In genomic region chr7:99326408-99326782, GRCh38 we compare ENCODE assay signal across 1 cellular context.
TF ChIP-seq lines count a peak whose summit lies in the region.

No MANE protein-coding gene starts in this region.

TF ChIP-seq in K562, 482 proteins besides CTCF, POLR2A, EP300 and RAD21:
- no peak for TF ChIP-seq SIX5 (IDR thresholded peaks at IDR 0.05; ENCODE audit: borderline replicate concordance in 1 of 2, insufficient read depth in 1 of 2, low read depth in 1 of 2, low read length in 2 of 2)
- peak; percentile 1 for TF ChIP-seq PRPF4 (IDR thresholded peaks at IDR 0.05; ENCODE audit: insufficient read depth, low read depth, low read length, poor library complexity, severe bottlenecking)
- no peak for TF ChIP-seq ZNF695 (CRISPR knock-in tag; IDR thresholded peaks at IDR 0.05)
- TF ChIP-seq PHTF2 (CRISPR knock-in tag; IDR thresholded peaks at IDR 0.05), result no peak
- peak in 1 of 2 experiments; percentile 7 for TF ChIP-seq AFF1 (IDR thresholded peaks at IDR 0.05; ENCODE audit: low read depth in 1 of 2, partially characterized antibody in 2 of 2)
- no peak for TF ChIP-seq E2F5 (CRISPR knock-in tag; IDR thresholded peaks at IDR 0.05)
- no peak for TF ChIP-seq RFX1 (IDR thresholded peaks at IDR 0.05)
- TF ChIP-seq KDM4B (IDR thresholded peaks at IDR 0.05; ENCODE audit: borderline replicate concordance in 2 of 2, low read depth in 1 of 2), result no peak
- TF ChIP-seq LEF1 (IDR thresholded peaks at IDR 0.05), result no peak
- 0 out of 2 replicates have a peak, but pooled peaks have one; percentile 3 for TF ChIP-seq CEBPG (CRISPR knock-in tag; IDR thresholded peaks at IDR 0.05)
- TF ChIP-seq CEBPG (tag; conservative IDR thresholded peaks at IDR 0.05 in 1 of 2, IDR thresholded peaks at IDR 0.05 in 1 of 2), result no peak
- TF ChIP-seq JUN (IDR thresholded peaks at IDR 0.05; ENCODE audit: borderline replicate concordance, low read depth, low read length), result no peak
- TF ChIP-seq JUN (CRISPR knock-in tag; IDR thresholded peaks at IDR 0.05; ENCODE audit: borderline replicate concordance), result 0 out of 2 replicates have a peak, but pooled peaks have one; percentile 3
- TF ChIP-seq POLR2AphosphoS5 (IDR thresholded peaks at IDR 0.05; ENCODE audit: control insufficient read depth, insufficient read depth, low read depth, low read length), result no peak
- TF ChIP-seq SAFB2 (IDR thresholded peaks at IDR 0.05; ENCODE audit: borderline replicate concordance, low read depth, low read length, severe bottlenecking), result no peak
- no peak for TF ChIP-seq SREBF1 (IDR thresholded peaks at IDR 0.05; ENCODE audit: borderline replicate concordance, low read depth, low read length)
- no peak for TF ChIP-seq ZNF717 (CRISPR knock-in tag; IDR thresholded peaks at IDR 0.05)
- TF ChIP-seq PPARD (CRISPR knock-in tag; IDR thresholded peaks at IDR 0.05), result no peak
- TF ChIP-seq NR1H2 (CRISPR knock-in tag; IDR thresholded peaks at IDR 0.05), result 0 out of 2 replicates have a peak, but pooled peaks have one; percentile 11
- TF ChIP-seq BCOR (IDR thresholded peaks at IDR 0.05), result no peak
- no peak for TF ChIP-seq CEBPZ (IDR thresholded peaks at IDR 0.05; ENCODE audit: borderline replicate concordance, low read depth, low read length)
- TF ChIP-seq MAZ (CRISPR knock-in tag; conservative IDR thresholded peaks at IDR 0.05 in 1 of 2, IDR thresholded peaks at IDR 0.05 in 1 of 2), result no peak
- TF ChIP-seq ZBTB43 (CRISPR knock-in tag; IDR thresholded peaks at IDR 0.05), result no peak
- TF ChIP-seq ZKSCAN8 (CRISPR knock-in tag; IDR thresholded peaks at IDR 0.05), result peak; percentile 97
